Comparison of ENCODE assay signal across 17 cellular contexts in the genomic region with DNA sequence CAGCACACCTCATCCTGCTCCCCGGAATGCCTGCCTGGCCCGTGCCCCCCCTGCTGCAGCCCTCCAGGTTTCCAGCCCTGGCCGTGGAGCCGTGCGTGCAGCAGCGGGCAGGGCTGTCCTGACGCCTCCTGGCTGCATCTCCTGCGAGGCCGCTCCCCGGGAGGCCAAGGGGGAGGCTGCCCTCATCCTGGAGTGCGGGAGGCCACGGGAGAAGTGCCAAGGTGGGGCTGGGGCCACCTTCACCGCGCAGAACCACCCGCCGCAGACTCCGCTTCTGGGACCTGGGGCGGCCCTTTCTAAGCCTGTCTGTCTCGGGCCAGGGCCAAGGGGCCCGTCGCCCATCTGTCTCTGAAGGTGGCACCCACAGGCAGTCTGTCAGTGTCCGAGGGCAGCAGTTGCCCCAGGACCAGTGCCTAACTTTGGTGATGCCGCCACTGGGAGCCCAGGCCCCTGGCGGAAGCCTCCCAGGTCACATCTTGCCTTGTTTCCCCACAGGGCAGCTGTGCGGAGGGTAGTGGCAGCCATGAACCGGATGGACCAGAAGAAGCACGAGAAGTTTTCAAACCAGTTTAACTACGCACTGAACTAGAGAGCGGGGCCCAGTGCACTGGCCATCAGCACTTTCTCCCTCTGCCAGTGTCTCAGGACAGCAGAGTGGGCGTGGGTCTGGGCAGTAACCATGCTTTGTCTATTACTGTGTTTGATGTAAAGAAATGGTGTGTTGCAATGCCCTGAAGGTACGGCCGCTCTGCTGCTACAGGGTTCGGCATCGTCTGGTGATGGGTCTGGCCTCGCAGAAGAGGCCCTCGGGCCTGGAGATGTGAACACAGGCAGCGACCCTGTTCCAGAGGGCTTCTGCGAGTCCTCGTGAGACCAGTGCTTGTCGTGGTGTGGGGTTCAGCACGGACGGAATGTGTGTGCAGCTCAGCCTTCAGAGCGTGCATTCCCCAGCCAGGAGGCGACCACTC. TPM values are rescaled to one million over a fixed set of nuclear protein-coding genes. Genes with fewer than 3 reads are reported as not detected.
DNase-seq lines count a peak whose midpoint lies in the region; ATAC-seq, FAIRE-seq and TF ChIP-seq lines count a peak whose summit lies in the region.
"Had no signal": no experiment of that assay in that cellular context is flagged by ENCODE, and none has a peak within 500 bp of the region (broad histone marks: within the 10 kb centered on the region; RNA-seq: fewer than 3 reads in every experiment).

No MANE protein-coding gene starts in this region.

- H3K4me2 ChIP-seq in BLaER1, result no peak overlapping the region
- no peak overlapping the region for H3K4me2 ChIP-seq in trophoblast cell (ENCODE audit: low read length)
- H3K4me2 ChIP-seq: PC-9 had no signal

- DNase-seq in RWPE2 (ENCODE audit: low spot score) (peak; percentile 51), left ventricle myocardium superior (peak; percentile 18), trophoblast cell (peak; percentile 12 to 46), GM12892 (ENCODE audit: insufficient read length) (no peak), Caco-2 (no peak)
- DNase-seq: DMS 273 treated with DMSO at 0.1 percent for 48 hours, EL, MG63, NCI-H1105 treated with DMSO at 0.1 percent for 48 hours, NCI-H187 treated with DMSO at 0.1 percent for 48 hours, NCI-H446 treated with DMSO at 0.1 percent for 48 hours, NCI-H748 treated with DMSO at 0.1 percent for 48 hours, PC-9 had no signal

- H3K4me3 Mint-ChIP-seq in Caco-2 (ENCODE audit: unreplicated experiment), result no peak overlapping the region

- H3K4ac ChIP-seq in trophoblast cell (ENCODE audit: low read depth, low read length), result no peak overlapping the region

- no peak overlapping the region for H3K27ac Mint-ChIP-seq in Caco-2 (ENCODE audit: unreplicated experiment)

- peaks cover 29% of the 10 kb centered on the region for H3K9me3 ChIP-seq in BLaER1
- H3K9me3 ChIP-seq in RWPE2 (ENCODE audit: severe bottlenecking), result peaks cover 5% of the 10 kb centered on the region
- H3K9me3 ChIP-seq in trophoblast cell (ENCODE audit: insufficient read depth, low read depth, low read length), result no peaks in the 10 kb centered on the region
- no peaks in the 10 kb centered on the region for H3K9me3 ChIP-seq in Caco-2
- H3K9me3 ChIP-seq: MG63 had no signal

- no peak overlapping the region for H3K23ac ChIP-seq in trophoblast cell (ENCODE audit: low read length)

- H4K12ac ChIP-seq in trophoblast cell (ENCODE audit: low read depth, low read length), result no peak overlapping the region

- H2AFZ ChIP-seq in trophoblast cell (ENCODE audit: insufficient read depth, low read length, poor library complexity), result no peak overlapping the region
- H2AFZ ChIP-seq: PC-9 had no signal

- no peak overlapping the region for H2AK5ac ChIP-seq in trophoblast cell (ENCODE audit: low read length)

- no peak for FAIRE-seq in GM12892 (lab: Jason Lieb, UNC)

- no peaks in the 10 kb centered on the region for H3K79me1 ChIP-seq in trophoblast cell (ENCODE audit: low read length)

- H3K4me3 ChIP-seq in BLaER1 (no peak overlapping the region), RWPE2 (ENCODE audit: severe bottlenecking) (no peak overlapping the region), trophoblast cell (ENCODE audit: low read depth, low read length) (no peak overlapping the region), Caco-2 (ENCODE audit: low read depth, low read length) (no peak overlapping the region)
- H3K4me3 ChIP-seq: MG63, PC-9 had no signal

- no peak overlapping the region for H4K8ac ChIP-seq in trophoblast cell (ENCODE audit: low read depth, low read length)

- no peaks in the 10 kb centered on the region for H3K36me3 Mint-ChIP-seq in Caco-2 (ENCODE audit: insufficient read depth, unreplicated experiment)

- H2BK120ac ChIP-seq in trophoblast cell (ENCODE audit: insufficient read depth, low read length, poor library complexity), result no peak overlapping the region

- no peak for TF ChIP-seq POLR2A in GM12892 (IDR thresholded peaks at IDR 0.05; ENCODE audit: low read depth, low read length)

- peaks cover 11% of the 10 kb centered on the region for H3K9me3 Mint-ChIP-seq in Caco-2 (ENCODE audit: unreplicated experiment)

- WGBS in trophoblast cell (ENCODE audit: extremely low coverage, insufficient coverage, insufficient read length), result no CpG with 5 or more reads among the region's 44 CpGs

- no peak overlapping the region for H3K14ac ChIP-seq in trophoblast cell (ENCODE audit: low read length)

- no peak overlapping the region for H3K18ac ChIP-seq in trophoblast cell (ENCODE audit: low read length)

- H3K36me3 ChIP-seq in BLaER1 (no peaks in the 10 kb centered on the region), RWPE2 (ENCODE audit: low read depth) (peaks cover 9% of the 10 kb centered on the region; the same call in 1 of the 2 replicates), trophoblast cell (ENCODE audit: control insufficient read depth in 1 of 2, insufficient read depth in 2 of 2, low read length in 2 of 2) (peaks cover 22 to 25% of the 10 kb centered on the region in 2 experiments), Caco-2 (ENCODE audit: control insufficient read depth, insufficient read depth, low read length) (no peaks in the 10 kb centered on the region)
- H3K36me3 ChIP-seq: MG63 had no signal

- no peaks in the 10 kb centered on the region for H3K27me3 Mint-ChIP-seq in Caco-2 (ENCODE audit: insufficient read depth, unreplicated experiment)

- no TSS peak for BruUV-seq in Caco-2 (replicated peaks; lab: Mats Ljungman, UMichigan)

- H3K27me3 ChIP-seq in BLaER1 (no peaks in the 10 kb centered on the region), RWPE2 (ENCODE audit: insufficient read depth, poor library complexity, severe bottlenecking) (no peaks in the 10 kb centered on the region), trophoblast cell (ENCODE audit: insufficient read depth, low read length) (no peaks in the 10 kb centered on the region), Caco-2 (replicated peaks; ENCODE audit: control insufficient read depth, insufficient read depth, low read length) (no peaks in the 10 kb centered on the region)
- H3K27me3 ChIP-seq: MG63 had no signal

- no peak for TF ChIP-seq CTCF in RWPE2 (IDR thresholded peaks at IDR 0.05; ENCODE audit: poor library complexity, severe bottlenecking)
- TF ChIP-seq CTCF in Caco-2 (IDR thresholded peaks at IDR 0.05; ENCODE audit: insufficient read depth in 1 of 2, low read depth in 1 of 2, low read length in 1 of 2, severe bottlenecking in 1 of 2, unreplicated experiment in 1 of 2), result no peak

- no peaks in the 10 kb centered on the region for H3K4me1 Mint-ChIP-seq in Caco-2 (ENCODE audit: low read depth, unreplicated experiment)

- H3K4me1 ChIP-seq in BLaER1, result no peaks in the 10 kb centered on the region; the same call in 1 of the 2 replicates
- no peaks in the 10 kb centered on the region for H3K4me1 ChIP-seq in RWPE2 (ENCODE audit: insufficient read depth, poor library complexity, severe bottlenecking)
- H3K4me1 ChIP-seq in trophoblast cell (ENCODE audit: control insufficient read depth in 1 of 2, insufficient read depth in 2 of 2, low read length in 2 of 2), result no peaks in the 10 kb centered on the region
- no peaks in the 10 kb centered on the region for H3K4me1 ChIP-seq in Caco-2

- POLR2A ChIA-PET in Caco-2 (lab: Charles Lee), result no interaction called here

- H4K20me1 ChIP-seq in BLaER1, result no peaks in the 10 kb centered on the region

- H3K27ac ChIP-seq in BLaER1 (no peak overlapping the region), RWPE2 (ENCODE audit: poor library complexity, severe bottlenecking) (no peak overlapping the region), trophoblast cell (ENCODE audit: low read depth, low read length) (no peak overlapping the region)
- H3K27ac ChIP-seq: PC-9 had no signal

- CTCF ChIA-PET in Caco-2 (lab: Charles Lee), result no interaction called here

- intact Hi-C loops in left ventricle myocardium superior (cut with micrococcal nuclease), result no loop called here
- intact Hi-C loops in Caco-2 (cut with micrococcal nuclease; ENCODE audit: unreplicated experiment), result no loop called here

- H2BK5ac ChIP-seq in trophoblast cell (ENCODE audit: low read depth, low read length, poor library complexity), result no peak overlapping the region

- ATAC-seq in RWPE2 (ENCODE audit: low read depth), result no peak; the same call in 2 of the 3 replicates
- ATAC-seq in left ventricle myocardium superior, result no peak
- no peak for ATAC-seq in GM21576 (IDR thresholded peaks at IDR 0.05; ENCODE audit: unreplicated experiment)

- no peaks in the 10 kb centered on the region for H3K79me2 ChIP-seq in trophoblast cell (ENCODE audit: control insufficient read depth, insufficient read depth, low read length, poor library complexity)

- no peak overlapping the region for H2BK12ac ChIP-seq in trophoblast cell (ENCODE audit: low read length)

- H3K9ac ChIP-seq in BLaER1, result 0 out of 2 replicates have a peak overlapping the region, but pooled peaks have one; percentile 10
- H3K9ac ChIP-seq in trophoblast cell (ENCODE audit: low read length), result no peak overlapping the region

- H4K91ac ChIP-seq in trophoblast cell (ENCODE audit: low read depth, low read length), result no peak overlapping the region

RNA-seq across cellular contexts. Expression of gene NKX1-1, which starts 20.6 kb away (rescaled TPM):
- total RNA-seq in left ventricle myocardium superior (not detected), Caco-2 (2022) (not detected in 2 replicates)
- not detected in 2 replicates for polyA plus RNA-seq in trophoblast cell (2013)
- polyA plus RNA-seq in GM12892 (2012; ENCODE audit: missing spikeins), result not detected
- total RNA-seq: H4, PC-9 had no signal
- polyA plus RNA-seq: BJ had no signal

RNA-seq across cellular contexts. Expression of gene UVSSA, which starts 38.6 kb away (rescaled TPM):
- total RNA-seq in left ventricle myocardium superior (5.9 TPM), Caco-2 (2022) (26.3 and 27.4 TPM in 2 replicates)
- polyA plus RNA-seq in trophoblast cell (2013), result 8.1 and 8.5 TPM in 2 replicates
- 12.7 TPM for polyA plus RNA-seq in GM12892 (2012; ENCODE audit: missing spikeins)

Comparison
In these comparisons a context has a peak if more than half of its experiments do, and no peak if none do; other contexts are left out.
1. DNase-seq: peak in RWPE2 (single experiment), left ventricle myocardium superior (single experiment) and trophoblast cell (2 of 2); none in GM12892 (single experiment) and Caco-2 (0 of 2).